26 cellular contexts compared by ENCODE assay signal in genomic region chr12:122996621-122997342, GRCh38.
"Had no signal": no experiment of that assay in that cellular context is flagged by ENCODE, and none has a peak within 500 bp of the region (broad histone marks: within the 10 kb centered on the region; RNA-seq: fewer than 3 reads in every experiment).

No MANE protein-coding gene starts in this region.

- H3K36me3 Mint-ChIP-seq: mesothelial cell of epicardium; naive B cell; natural killer cell treated with Interleukin-12 subunit alpha and Interleukin-12 subunit beta and Interleukin-15 and Interleukin-18, amount 100 ng/mL, for 72 hours; stimulated activated effector memory CD8-positive, alpha-beta T cell treated with anti-CD3 and anti-CD28 coated beads, Interleukin-12 subunit alpha, Interleukin-12 subunit beta, amount 100 ng/mL, for 72 hours had no signal

- H3K9me3 Mint-ChIP-seq: dendritic cell treated with granulocyte-macrophage colony-stimulating factor and Interleukin-4, amounts not matched to agents 40 ng/mL and 50 ng/mL, for 4 days; endodermal cell; mesothelial cell of epicardium; naive B cell; natural killer cell treated with Interleukin-12 subunit alpha and Interleukin-12 subunit beta and Interleukin-15 and Interleukin-18, amount 100 ng/mL, for 72 hours; neural crest cell; stimulated activated effector memory CD8-positive, alpha-beta T cell treated with anti-CD3 and anti-CD28 coated beads, Interleukin-12 subunit alpha, Interleukin-12 subunit beta, amount 100 ng/mL, for 72 hours had no signal

- H3K4me1 ChIP-seq: colonic mucosa, upper lobe of left lung had no signal

- H3K27me3 Mint-ChIP-seq: dendritic cell treated with granulocyte-macrophage colony-stimulating factor and Interleukin-4, amounts not matched to agents 40 ng/mL and 50 ng/mL, for 4 days; naive B cell; natural killer cell treated with Interleukin-12 subunit alpha and Interleukin-12 subunit beta and Interleukin-15 and Interleukin-18, amount 100 ng/mL, for 72 hours had no signal

- H3K36me3 ChIP-seq: colonic mucosa, gastrocnemius medialis, ovary had no signal

- H3K4me1 Mint-ChIP-seq: endodermal cell, naive B cell, neural crest cell had no signal

- H3K27me3 ChIP-seq: colonic mucosa, gastrocnemius medialis, ovary, testis, tibial nerve, upper lobe of left lung had no signal

- H3K4me2 ChIP-seq: smooth muscle cell had no signal

- H3K9me3 ChIP-seq: colonic mucosa, gastrocnemius medialis, mucosa of descending colon, ovary, psoas muscle, testis, tibial nerve, upper lobe of left lung had no signal

- DNase-seq: colonic mucosa; effector CD8-positive, alpha-beta T cell; endodermal cell; foreskin fibroblast; gastrocnemius medialis; head of caudate nucleus; mesenchymal stem cell; naive B cell; ovary; stimulated activated CD4-positive, alpha-beta T cell treated with anti-CD3 and anti-CD28 coated beads, Interleukin-2, amount 100 ng/mL, for 24 hours; stimulated activated CD4-positive, alpha-beta T cell treated with anti-CD3 and anti-CD28 coated beads, Interleukin-4, amount 100 ng/mL, for 24 hours; stimulated activated naive CD4-positive, alpha-beta T cell treated with Interleukin-2 at 50 U/mL for 16 hours; testis; upper lobe of left lung had no signal

- H3K4me3 ChIP-seq: colonic mucosa, gastrocnemius medialis, mucosa of descending colon, ovary, psoas muscle, smooth muscle cell, testis, tibial nerve, upper lobe of left lung had no signal

- H3K27ac ChIP-seq: colonic mucosa, epithelial cell of prostate, ovary, testis, tibial nerve, upper lobe of left lung had no signal

- H3K27ac Mint-ChIP-seq: dendritic cell treated with granulocyte-macrophage colony-stimulating factor and Interleukin-4, amounts not matched to agents 40 ng/mL and 50 ng/mL, for 4 days; endodermal cell; mesothelial cell of epicardium; naive B cell; natural killer cell treated with Interleukin-12 subunit alpha and Interleukin-12 subunit beta and Interleukin-15 and Interleukin-18, amount 100 ng/mL, for 72 hours; stimulated activated effector memory CD8-positive, alpha-beta T cell treated with anti-CD3 and anti-CD28 coated beads, Interleukin-12 subunit alpha, Interleukin-12 subunit beta, amount 100 ng/mL, for 72 hours had no signal

- H3K4me3 Mint-ChIP-seq: dendritic cell treated with granulocyte-macrophage colony-stimulating factor and Interleukin-4, amounts not matched to agents 40 ng/mL and 50 ng/mL, for 4 days; endodermal cell; mesothelial cell of epicardium; naive B cell; natural killer cell treated with Interleukin-12 subunit alpha and Interleukin-12 subunit beta and Interleukin-15 and Interleukin-18, amount 100 ng/mL, for 72 hours; neural crest cell; stimulated activated effector memory CD8-positive, alpha-beta T cell treated with anti-CD3 and anti-CD28 coated beads, Interleukin-12 subunit alpha, Interleukin-12 subunit beta, amount 100 ng/mL, for 72 hours had no signal

- FAIRE-seq: keratinocyte, urothelium cell line had no signal
